8 cellular contexts compared by ENCODE assay signal in genomic region chr17:59154721-59155438, GRCh38. TPM values are rescaled to one million over a fixed set of nuclear protein-coding genes. Genes with fewer than 3 reads are reported as not detected.
A peak's percentile ranks its signal among the peaks of the same experiment; 100 is the strongest.
DNase-seq lines count a peak whose midpoint lies in the region; ATAC-seq lines count a peak whose summit lies in the region.

SKA2 (minus strand) TSS chr17:59155186; CDS start chr17:59155163, 23 bp downstream.

- H3K27me3 ChIP-seq in BLaER1 (no peaks in the 10 kb centered on the region), muscle layer of colon (ENCODE audit: control insufficient read depth in 1 of 2, insufficient read depth in 2 of 2, low read length in 2 of 2) (no peaks in the 10 kb centered on the region)

- H3K9me3 ChIP-seq in BLaER1 (no peaks in the 10 kb centered on the region), muscle layer of colon (ENCODE audit: low read length) (no peaks in the 10 kb centered on the region)

- H3K9ac ChIP-seq in BLaER1 (peak within 1 kb of the TSS; percentile 92), muscle layer of colon (ENCODE audit: low read length) (peak within 1 kb of the TSS; percentile 85)

- in situ Hi-C loops in endometrial microvascular endothelial cells (cut with HindIII; ENCODE audit: inconsistent ontology term, low pct_unique_long_range_greater_than_20kb, low sequenced_read_pairs): no loop called here

- H3K27ac ChIP-seq in BLaER1 (peak within 1 kb of the TSS; percentile 93), muscle layer of colon (ENCODE audit: low read depth, low read length) (peak within 1 kb of the TSS; percentile 78)

- peaks cover 65% of the 10 kb centered on the region for H3K4me1 ChIP-seq in BLaER1
- peaks cover 8% of the 10 kb centered on the region for H3K4me1 ChIP-seq in muscle layer of colon (ENCODE audit: insufficient read depth, low read length)

- 0 out of 2 replicates have a peak, but pooled peaks cover 1% of the 10 kb centered on the region for H4K20me1 ChIP-seq in BLaER1

- peak; percentile 100 for DNase-seq in NCI-H82 (lab: John Stamatoyannopoulos, UW)
- peak; percentile 74 to 94 (median 84) for DNase-seq in activated CD8-positive, alpha-beta memory T cell treated with anti-CD3 and anti-CD28 coated beads for 48 hours (ENCODE audit: low read depth in 2 of 3, low spot score in 2 of 3)
- peak; percentile 91 to 93 for DNase-seq in stimulated activated CD8-positive, alpha-beta memory T cell treated with anti-CD3 and anti-CD28 coated beads, Interleukin-7, amount 100 ng/mL, for 1 hour (ENCODE audit: low read depth in 2 of 2)

- ATAC-seq in GM19397 (IDR thresholded peaks at IDR 0.05; ENCODE audit: unreplicated experiment) (peak; percentile 86), HG03558 (IDR thresholded peaks at IDR 0.05; ENCODE audit: extremely low read depth, unreplicated experiment) (peak; percentile 62)

- H3K4me2 ChIP-seq in BLaER1: peak within 1 kb of the TSS; percentile 90

- H3K4me3 ChIP-seq in BLaER1 (peak within 1 kb of the TSS; percentile 86), muscle layer of colon (ENCODE audit: low read depth in 1 of 2, low read length in 2 of 2) (peak within 1 kb of the TSS; percentile 54 to 97)

- H3K36me3 ChIP-seq in BLaER1: peaks cover 22% of the 10 kb centered on the region
- H3K36me3 ChIP-seq in muscle layer of colon (ENCODE audit: insufficient read depth, low read length): no peaks in the 10 kb centered on the region

RNA-seq across cellular contexts. Expression of gene SKA2, which starts in this region (rescaled TPM):
- 105 TPM for total RNA-seq in endometrial microvascular endothelial cells (ENCODE audit: inconsistent ontology term)

Comparison
In these comparisons a context has a peak if more than half of its experiments do, and no peak if none do; other contexts are left out.
1. Peak in every context shown above with its lines: DNase-seq, ATAC-seq, H3K4me3 ChIP-seq and H3K27ac ChIP-seq.